Comparison of ENCODE assay signal across 19 cellular contexts in genomic region chr10:94205370-94205930, GRCh38.
DNase-seq lines count a peak whose midpoint lies in the region; ATAC-seq and TF ChIP-seq lines count a peak whose summit lies in the region.
"Had no signal": no experiment of that assay in that cellular context is flagged by ENCODE, and none has a peak within 500 bp of the region (broad histone marks: within the 10 kb centered on the region; RNA-seq: fewer than 3 reads in every experiment).

No MANE protein-coding gene starts in this region.

- TF ChIP-seq CTCF in natural killer cell (IDR thresholded peaks at IDR 0.05) (no peak), fibroblast of villous mesenchyme (IDR thresholded peaks at IDR 0.05; ENCODE audit: insufficient read depth, low read depth, low read length) (no peak)

- POLR2A ChIA-PET in activated CD4-positive, alpha-beta T cell treated with anti-CD3 and anti-CD28 coated beads, Interleukin-2, amount 10 ng/mL, durations not matched to agents 7 days and 5 days (lab: Charles Lee), result no interaction called here

- peaks cover 25 to 26% of the 10 kb centered on the region in 2 donors for H3K4me1 Mint-ChIP-seq in natural killer cell
- H3K4me1 Mint-ChIP-seq in natural killer cell treated with Interleukin-12 subunit alpha and Interleukin-12 subunit beta and Interleukin-15 and Interleukin-18, amount 100 ng/mL, for 72 hours (ENCODE audit: low read depth in 2 of 2), result peaks cover 21 to 22% of the 10 kb centered on the region in 2 donors
- H3K4me1 Mint-ChIP-seq in activated CD4-positive, alpha-beta T cell treated with anti-CD3 and anti-CD28 coated beads, Interleukin-2, amount 10 ng/mL, durations not matched to agents 7 days and 5 days, result peaks cover 6% of the 10 kb centered on the region

- no peak for ATAC-seq in natural killer cell
- no peak for ATAC-seq in natural killer cell treated with Interleukin-12 subunit alpha and Interleukin-12 subunit beta and Interleukin-15 and Interleukin-18, amount 100 ng/mL, for 72 hours
- ATAC-seq: left cardiac atrium, T-cell had no signal

- no peaks in the 10 kb centered on the region for H3K36me3 Mint-ChIP-seq in natural killer cell
- no peaks in the 10 kb centered on the region for H3K36me3 Mint-ChIP-seq in natural killer cell treated with Interleukin-12 subunit alpha and Interleukin-12 subunit beta and Interleukin-15 and Interleukin-18, amount 100 ng/mL, for 72 hours
- no peaks in the 10 kb centered on the region for H3K36me3 Mint-ChIP-seq in activated CD4-positive, alpha-beta T cell treated with anti-CD3 and anti-CD28 coated beads, Interleukin-2, amount 10 ng/mL, durations not matched to agents 7 days and 5 days (ENCODE audit: low read depth)
- H3K36me3 Mint-ChIP-seq: T-cell had no signal

- peak overlapping the region; percentile 41 for H3K4me3 Mint-ChIP-seq in natural killer cell
- H3K4me3 Mint-ChIP-seq in natural killer cell treated with Interleukin-12 subunit alpha and Interleukin-12 subunit beta and Interleukin-15 and Interleukin-18, amount 100 ng/mL, for 72 hours, result no peak overlapping the region
- H3K4me3 Mint-ChIP-seq in activated CD4-positive, alpha-beta T cell treated with anti-CD3 and anti-CD28 coated beads, Interleukin-2, amount 10 ng/mL, durations not matched to agents 7 days and 5 days, result no peak overlapping the region
- H3K4me3 Mint-ChIP-seq: activated naive CD4-positive, alpha-beta T cell treated with anti-CD3 and anti-CD28 coated beads for 36 hours; stimulated activated naive CD8-positive, alpha-beta T cell treated with anti-CD3 and anti-CD28 coated beads, Interleukin-15, Interleukin-2, amounts not matched to agents 100 ng/mL and 50 ng/mL, for 24 hours; T-cell had no signal

- H3K9me3 Mint-ChIP-seq in natural killer cell, result no peaks in the 10 kb centered on the region
- H3K9me3 Mint-ChIP-seq in natural killer cell treated with Interleukin-12 subunit alpha and Interleukin-12 subunit beta and Interleukin-15 and Interleukin-18, amount 100 ng/mL, for 72 hours, result peaks cover 3% of the 10 kb centered on the region
- H3K9me3 Mint-ChIP-seq in activated CD4-positive, alpha-beta T cell treated with anti-CD3 and anti-CD28 coated beads, Interleukin-2, amount 10 ng/mL, durations not matched to agents 7 days and 5 days, result no peaks in the 10 kb centered on the region
- H3K9me3 Mint-ChIP-seq: activated naive CD4-positive, alpha-beta T cell treated with anti-CD3 and anti-CD28 coated beads for 36 hours; stimulated activated naive CD8-positive, alpha-beta T cell treated with anti-CD3 and anti-CD28 coated beads, Interleukin-15, Interleukin-2, amounts not matched to agents 100 ng/mL and 50 ng/mL, for 24 hours had no signal

- H3K27me3 Mint-ChIP-seq in natural killer cell (ENCODE audit: low read depth in 2 of 2), result peaks cover 0 to under 1% of the 10 kb centered on the region in 2 donors
- H3K27me3 Mint-ChIP-seq in natural killer cell treated with Interleukin-12 subunit alpha and Interleukin-12 subunit beta and Interleukin-15 and Interleukin-18, amount 100 ng/mL, for 72 hours, result peaks cover 3 to 8% of the 10 kb centered on the region in 2 donors
- peaks cover 1% of the 10 kb centered on the region for H3K27me3 Mint-ChIP-seq in activated CD4-positive, alpha-beta T cell treated with anti-CD3 and anti-CD28 coated beads, Interleukin-2, amount 10 ng/mL, durations not matched to agents 7 days and 5 days

- H3K4me3 ChIP-seq in fibroblast of villous mesenchyme (ENCODE audit: low read depth, low read length), result no peak overlapping the region
- H3K4me3 ChIP-seq: esophagus squamous epithelium, prostate gland had no signal

- peak overlapping the region; percentile 11 to 81 for H3K27ac Mint-ChIP-seq in natural killer cell
- no peak overlapping the region for H3K27ac Mint-ChIP-seq in natural killer cell treated with Interleukin-12 subunit alpha and Interleukin-12 subunit beta and Interleukin-15 and Interleukin-18, amount 100 ng/mL, for 72 hours
- H3K27ac Mint-ChIP-seq in activated CD4-positive, alpha-beta T cell treated with anti-CD3 and anti-CD28 coated beads, Interleukin-2, amount 10 ng/mL, durations not matched to agents 7 days and 5 days, result no peak overlapping the region
- H3K27ac Mint-ChIP-seq: activated naive CD4-positive, alpha-beta T cell treated with anti-CD3 and anti-CD28 coated beads for 36 hours; stimulated activated naive CD8-positive, alpha-beta T cell treated with anti-CD3 and anti-CD28 coated beads, Interleukin-15, Interleukin-2, amounts not matched to agents 100 ng/mL and 50 ng/mL, for 24 hours; T-cell had no signal

- intact Hi-C loops in natural killer cell (cut with micrococcal nuclease), result no loop called here

- DNase-seq in natural killer cell (no peak), RPMI7951 (ENCODE audit: low read depth) (peak; percentile 21), fibroblast of villous mesenchyme (ENCODE audit: low read depth) (peak; percentile 38), epidermal melanocyte (ENCODE audit: insufficient read length, low spot score) (no peak), CD1c-positive myeloid dendritic cell (ENCODE audit: extremely low spot score) (no peak), OCI-M1 (lab: John Stamatoyannopoulos, UW) (no peak)
- no peak for DNase-seq in natural killer cell treated with Interleukin-12 subunit alpha and Interleukin-12 subunit beta and Interleukin-15 and Interleukin-18, amount 100 ng/mL, for 72 hours (ENCODE audit: low spot score)
- no peak for DNase-seq in activated CD4-positive, alpha-beta T cell treated with anti-CD3 and anti-CD28 coated beads, Interleukin-2, amount 10 ng/mL, durations not matched to agents 7 days and 5 days
- DNase-seq: activated naive CD4-positive, alpha-beta T cell treated with anti-CD3 and anti-CD28 coated beads for 36 hours; brain microvascular endothelial cell; esophagus squamous epithelium; hippocampal formation; KG1; left cardiac atrium; NCI-H1436; NCI-H510A treated with DMSO at 0.1 percent for 48 hours; T-cell had no signal

- CTCF ChIA-PET in activated CD4-positive, alpha-beta T cell treated with anti-CD3 and anti-CD28 coated beads, Interleukin-2, amount 10 ng/mL, durations not matched to agents 7 days and 5 days (lab: Charles Lee), result no interaction called here

Comparison
In these comparisons a context has a peak if more than half of its experiments do, and no peak if none do; other contexts are left out.
1. H3K27ac Mint-ChIP-seq: peak in natural killer cell (2 of 2); none in natural killer cell treated with Interleukin-12 subunit alpha and Interleukin-12 subunit beta and Interleukin-15 and Interleukin-18, amount 100 ng/mL, for 72 hours (0 of 2) and activated CD4-positive, alpha-beta T cell treated with anti-CD3 and anti-CD28 coated beads, Interleukin-2, amount 10 ng/mL, durations not matched to agents 7 days and 5 days (single experiment).
2. DNase-seq: peak in RPMI7951 (single experiment) and fibroblast of villous mesenchyme (single experiment); none in natural killer cell (single experiment), natural killer cell treated with Interleukin-12 subunit alpha and Interleukin-12 subunit beta and Interleukin-15 and Interleukin-18, amount 100 ng/mL, for 72 hours (single experiment), epidermal melanocyte (single experiment), activated CD4-positive, alpha-beta T cell treated with anti-CD3 and anti-CD28 coated beads, Interleukin-2, amount 10 ng/mL, durations not matched to agents 7 days and 5 days (single experiment), CD1c-positive myeloid dendritic cell (single experiment) and OCI-M1 (single experiment).